In genomic region chr7:34935735-34936153, GRCh38 we compare ENCODE assay signal across 8 cellular contexts.
A peak's percentile ranks its signal among the peaks of the same experiment; 100 is the strongest.
DNase-seq lines count a peak whose midpoint lies in the region; ATAC-seq, FAIRE-seq and TF ChIP-seq lines count a peak whose summit lies in the region.
"Not testable (repeated sequence)": the region's sequence is repeated elsewhere in the genome, so short reads cannot be mapped to it uniquely, and the experiment has no call there.

No MANE protein-coding gene starts in this region.

- not testable (repeated sequence) for BruUV-seq in IMR-90 (replicated peaks; lab: Mats Ljungman, UMichigan)

- in situ Hi-C loops in IMR-90 (cut with MboI; ENCODE audit: low sequenced_read_pairs): not testable (repeated sequence)

- H3K36me3 Mint-ChIP-seq in activated T-cell treated with anti-CD3 and anti-CD28 coated beads, Interleukin-2, amount 50 U/mL, for 72 hours (ENCODE audit: insufficient read depth in 2 of 2): not testable (repeated sequence)

- not testable (repeated sequence) for H3K4me3 Mint-ChIP-seq in activated T-cell treated with anti-CD3 and anti-CD28 coated beads, Interleukin-2, amount 50 U/mL, for 72 hours

- H3K14ac ChIP-seq in IMR-90 (replicated peaks; ENCODE audit: low read depth, low read length): not testable (repeated sequence)

- not testable (repeated sequence) for H2BK5ac ChIP-seq in IMR-90 (ENCODE audit: low read depth, low read length, poor library complexity, severe bottlenecking)

- POLR2A ChIA-PET in IMR-90 (lab: Charles Lee; ENCODE audit: unreplicated experiment): not testable (repeated sequence)

- not testable (repeated sequence) for H4K5ac ChIP-seq in IMR-90 (ENCODE audit: low read depth, low read length)

- not testable (repeated sequence) for H4K91ac ChIP-seq in IMR-90 (ENCODE audit: insufficient read depth, low read depth, low read length)

- H3K23ac ChIP-seq in IMR-90 (ENCODE audit: low read depth, low read length): not testable (repeated sequence)

- DNase-seq in GM12891 (ENCODE audit: insufficient read length, low spot score); mucosa of descending colon: not testable (repeated sequence)
- DNase-seq in IMR-90: peak; percentile 4
- DNase-seq in activated T-cell treated with anti-CD3 and anti-CD28 coated beads, Interleukin-2, amount 50 U/mL, for 72 hours: peak; percentile 2 to 5
- peak; percentile 14 for DNase-seq in dermis blood vessel endothelial cell

- H2BK15ac ChIP-seq in IMR-90 (ENCODE audit: low read depth, low read length): not testable (repeated sequence)

- CTCF ChIA-PET in IMR-90 (lab: Yijun Ruan, JAX): not testable (repeated sequence)

- H3K27ac ChIP-seq in IMR-90 (ENCODE audit: insufficient read depth, low read length): not testable (repeated sequence)

- not testable (repeated sequence) for H3K4me1 Mint-ChIP-seq in activated T-cell treated with anti-CD3 and anti-CD28 coated beads, Interleukin-2, amount 50 U/mL, for 72 hours (ENCODE audit: low read depth)

- H3K27me3 ChIP-seq in IMR-90 (ENCODE audit: control insufficient read depth, insufficient read depth, low read length): not testable (repeated sequence)

- H3K27me3 Mint-ChIP-seq in activated T-cell treated with anti-CD3 and anti-CD28 coated beads, Interleukin-2, amount 50 U/mL, for 72 hours (ENCODE audit: low read depth): not testable (repeated sequence)

- H3K4me3 ChIP-seq in IMR-90 (ENCODE audit: insufficient read depth, low read depth, low read length); mucosa of descending colon: not testable (repeated sequence)

- FAIRE-seq in GM12891 (lab: Jason Lieb, UNC): peak; percentile 83

- H4K20me1 ChIP-seq in IMR-90 (ENCODE audit: insufficient read depth, low read length): not testable (repeated sequence)

- not testable (repeated sequence) for H3K9me3 Mint-ChIP-seq in activated T-cell treated with anti-CD3 and anti-CD28 coated beads, Interleukin-2, amount 50 U/mL, for 72 hours

- TF ChIP-seq CTCF in IMR-90 (conservative IDR thresholded peaks at IDR 0.05; ENCODE audit: low read depth, low read length); mucosa of descending colon (IDR thresholded peaks at IDR 0.05): not testable (repeated sequence)

- H3K4ac ChIP-seq in IMR-90 (ENCODE audit: low read depth, low read length): not testable (repeated sequence)

- not testable (repeated sequence) for H2BK20ac ChIP-seq in IMR-90 (ENCODE audit: low read depth, low read length)

- not testable (repeated sequence) for H2AFZ ChIP-seq in IMR-90 (replicated peaks; ENCODE audit: low read length, poor library complexity)

- H3K4me1 ChIP-seq in IMR-90 (ENCODE audit: control insufficient read depth, insufficient read depth, low read length); mucosa of descending colon (ENCODE audit: low read depth): not testable (repeated sequence)

- H3K27ac Mint-ChIP-seq in activated T-cell treated with anti-CD3 and anti-CD28 coated beads, Interleukin-2, amount 50 U/mL, for 72 hours: not testable (repeated sequence)

- not testable (repeated sequence) for H3K4me2 ChIP-seq in IMR-90 (ENCODE audit: low read depth, low read length)

- not testable (repeated sequence) for H4K8ac ChIP-seq in IMR-90 (ENCODE audit: low read depth in 2 of 2, low read length in 2 of 2)

- not testable (repeated sequence) for H2AK9ac ChIP-seq in IMR-90 (replicated peaks; ENCODE audit: low read depth, low read length, poor library complexity)

- not testable (repeated sequence) for H3K9me3 ChIP-seq in IMR-90 (ENCODE audit: control insufficient read depth, insufficient read depth, low read length); mucosa of descending colon

- not testable (repeated sequence) for H3K18ac ChIP-seq in IMR-90 (ENCODE audit: low read depth, low read length)

- TF ChIP-seq POLR2A in GM12891 (IDR thresholded peaks at IDR 0.05; ENCODE audit: low read depth, low read length); IMR-90 (IDR thresholded peaks at IDR 0.05; ENCODE audit: low read depth, low read length): not testable (repeated sequence)

- WGBS in IMR-90 (ENCODE audit: extremely low coverage in 2 of 2, insufficient read length in 1 of 2), 2 experiments: no CpG with 5 or more reads among the region's 2 CpGs

- H2AK5ac ChIP-seq in IMR-90 (ENCODE audit: low read depth, low read length): not testable (repeated sequence)

- dilution Hi-C loops in IMR-90 (cut with HindIII; ENCODE audit: low sequenced_read_pairs, unreplicated experiment): not testable (repeated sequence)

- H3K56ac ChIP-seq in IMR-90 (ENCODE audit: extremely low read depth, insufficient read depth, low read length): not testable (repeated sequence)

- not testable (repeated sequence) for H3K9me1 ChIP-seq in IMR-90 (ENCODE audit: insufficient read depth, low read length)

- not testable (repeated sequence) for H3K9ac ChIP-seq in IMR-90 (ENCODE audit: low read depth, low read length)

- H3K36me3 ChIP-seq in IMR-90 (ENCODE audit: control insufficient read depth, insufficient read depth, low read length); mucosa of descending colon (ENCODE audit: low read depth): not testable (repeated sequence)

- not testable (repeated sequence) for H3K79me1 ChIP-seq in IMR-90 (ENCODE audit: low read depth in 1 of 2, low read length in 2 of 2)

- not testable (repeated sequence) for H2BK120ac ChIP-seq in IMR-90 (ENCODE audit: low read depth, low read length)

- not testable (repeated sequence) for TF ChIP-seq RAD21 in IMR-90 (IDR thresholded peaks at IDR 0.05; ENCODE audit: low read length)

- intact Hi-C loops in IMR-90 (cut with micrococcal nuclease): loop anchor here (5.0 kb wide), 1 partner anchor 102 kb away; the partner anchor contains the start of gene DPY19L1
- intact Hi-C loops in mucosa of descending colon (cut with DNase I, micrococcal nuclease): not testable (repeated sequence)

- ATAC-seq in GM19025 (IDR thresholded peaks at IDR 0.05; ENCODE audit: low read depth, unreplicated experiment) (peak; percentile 76), HG02588 (IDR thresholded peaks at IDR 0.05; ENCODE audit: unreplicated experiment) (peak; percentile 60), HG02973 (IDR thresholded peaks at IDR 0.05; ENCODE audit: unreplicated experiment) (peak; percentile 60), IMR-90 (ENCODE audit: low read depth) (peak; percentile 65), mucosa of descending colon (peak; percentile 40)
- peak; percentile 78 to 91 for ATAC-seq in activated T-cell treated with anti-CD3 and anti-CD28 coated beads, Interleukin-2, amount 50 U/mL, for 72 hours (replicated peaks in 1 of 2)
